Comparison of ENCODE assay signal across 1 cellular context in the genomic region with DNA sequence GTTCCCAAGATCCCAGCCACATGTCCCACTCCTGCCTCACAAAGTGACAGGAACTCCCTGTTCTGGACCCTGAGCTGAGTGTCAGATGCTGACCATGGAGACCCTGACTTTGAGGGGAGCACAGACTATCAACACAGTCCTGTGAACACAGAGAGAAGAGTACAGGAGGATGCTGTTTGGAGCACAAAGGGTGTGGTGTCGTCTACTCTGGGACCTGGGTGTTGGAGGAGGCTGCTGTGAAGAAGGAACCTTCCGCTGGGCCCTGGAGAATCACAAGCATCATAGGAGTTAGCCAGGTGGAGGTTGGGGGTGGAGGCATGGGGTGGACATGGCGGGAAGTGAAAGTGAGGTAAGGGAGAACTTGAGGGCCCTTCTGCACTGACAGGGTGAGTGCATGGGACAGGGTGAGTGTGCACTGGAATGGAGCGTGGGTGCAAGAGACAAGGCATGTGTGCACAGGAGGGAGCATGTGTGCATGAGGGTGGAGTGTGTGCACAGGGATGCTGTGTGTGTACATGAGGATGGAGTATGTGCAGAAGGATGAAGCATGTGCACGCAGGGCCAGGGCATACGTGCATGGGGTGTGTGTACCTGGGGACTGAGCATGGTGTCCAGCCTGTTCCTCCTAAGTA.
TF ChIP-seq lines count a peak whose summit lies in the region.

No MANE protein-coding gene starts in this region.

TF ChIP-seq in K562, 482 proteins besides CTCF, POLR2A, EP300 and RAD21:
- no peak for TF ChIP-seq ZNF316 (IDR thresholded peaks at IDR 0.05)
- TF ChIP-seq, protein P1, sequence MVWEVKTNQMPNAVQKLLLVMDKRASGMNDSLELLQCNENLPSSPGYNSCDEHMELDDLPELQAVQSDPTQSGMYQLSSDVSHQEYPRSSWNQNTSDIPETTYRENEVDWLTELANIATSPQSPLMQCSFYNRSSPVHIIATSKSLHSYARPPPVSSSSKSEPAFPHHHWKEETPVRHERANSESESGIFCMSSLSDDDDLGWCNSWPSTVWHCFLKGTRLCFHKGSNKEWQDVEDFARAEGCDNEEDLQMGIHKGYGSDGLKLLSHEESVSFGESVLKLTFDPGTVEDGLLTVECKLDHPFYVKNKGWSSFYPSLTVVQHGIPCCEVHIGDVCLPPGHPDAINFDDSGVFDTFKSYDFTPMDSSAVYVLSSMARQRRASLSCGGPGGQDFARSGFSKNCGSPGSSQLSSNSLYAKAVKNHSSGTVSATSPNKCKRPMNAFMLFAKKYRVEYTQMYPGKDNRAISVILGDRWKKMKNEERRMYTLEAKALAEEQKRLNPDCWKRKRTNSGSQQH (CRISPR knock-in tag; IDR thresholded peaks at IDR 0.05), result no peak
- TF ChIP-seq, protein P2, sequence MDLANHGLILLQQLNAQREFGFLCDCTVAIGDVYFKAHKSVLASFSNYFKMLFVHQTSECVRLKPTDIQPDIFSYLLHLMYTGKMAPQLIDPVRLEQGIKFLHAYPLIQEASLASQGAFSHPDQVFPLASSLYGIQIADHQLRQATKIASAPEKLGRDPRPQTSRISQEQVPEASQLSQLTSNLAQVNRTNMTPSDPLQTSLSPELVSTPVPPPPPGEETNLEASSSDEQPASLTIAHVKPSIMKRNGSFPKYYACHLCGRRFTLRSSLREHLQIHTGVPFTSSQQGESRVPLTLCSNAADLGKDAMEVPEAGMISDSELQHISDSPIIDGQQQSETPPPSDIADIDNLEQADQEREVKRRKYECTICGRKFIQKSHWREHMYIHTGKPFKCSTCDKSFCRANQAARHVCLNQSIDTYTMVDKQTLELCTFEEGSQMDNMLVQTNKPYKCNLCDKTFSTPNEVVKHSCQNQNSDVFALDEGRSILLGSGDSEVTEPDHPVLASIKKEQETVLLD (IDR thresholded peaks at IDR 0.05), result no peak
- TF ChIP-seq, protein P3, sequence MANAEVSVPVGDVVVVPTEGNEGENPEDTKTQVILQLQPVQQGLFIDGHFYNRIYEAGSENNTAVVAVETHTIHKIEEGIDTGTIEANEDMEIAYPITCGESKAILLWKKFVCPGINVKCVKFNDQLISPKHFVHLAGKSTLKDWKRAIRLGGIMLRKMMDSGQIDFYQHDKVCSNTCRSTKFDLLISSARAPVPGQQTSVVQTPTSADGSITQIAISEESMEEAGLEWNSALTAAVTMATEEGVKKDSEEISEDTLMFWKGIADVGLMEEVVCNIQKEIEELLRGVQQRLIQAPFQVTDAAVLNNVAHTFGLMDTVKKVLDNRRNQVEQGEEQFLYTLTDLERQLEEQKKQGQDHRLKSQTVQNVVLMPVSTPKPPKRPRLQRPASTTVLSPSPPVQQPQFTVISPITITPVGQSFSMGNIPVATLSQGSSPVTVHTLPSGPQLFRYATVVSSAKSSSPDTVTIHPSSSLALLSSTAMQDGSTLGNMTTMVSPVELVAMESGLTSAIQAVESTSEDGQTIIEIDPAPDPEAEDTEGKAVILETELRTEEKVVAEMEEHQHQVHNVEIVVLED (CRISPR knock-in tag; IDR thresholded peaks at IDR 0.05), result no peak
- TF ChIP-seq, protein P4, sequence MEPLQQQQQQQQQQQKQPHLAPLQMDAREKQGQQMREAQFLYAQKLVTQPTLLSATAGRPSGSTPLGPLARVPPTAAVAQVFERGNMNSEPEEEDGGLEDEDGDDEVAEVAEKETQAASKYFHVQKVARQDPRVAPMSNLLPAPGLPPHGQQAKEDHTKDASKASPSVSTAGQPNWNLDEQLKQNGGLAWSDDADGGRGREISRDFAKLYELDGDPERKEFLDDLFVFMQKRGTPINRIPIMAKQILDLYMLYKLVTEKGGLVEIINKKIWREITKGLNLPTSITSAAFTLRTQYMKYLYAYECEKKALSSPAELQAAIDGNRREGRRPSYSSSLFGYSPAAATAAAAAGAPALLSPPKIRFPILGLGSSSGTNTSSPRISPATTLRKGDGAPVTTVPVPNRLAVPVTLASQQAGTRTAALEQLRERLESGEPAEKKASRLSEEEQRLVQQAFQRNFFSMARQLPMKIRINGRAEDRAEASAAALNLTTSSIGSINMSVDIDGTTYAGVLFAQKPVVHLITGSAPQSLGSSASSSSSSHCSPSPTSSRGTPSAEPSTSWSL (CRISPR knock-in tag; IDR thresholded peaks at IDR 0.05; ENCODE audit: borderline replicate concordance), result no peak
- TF ChIP-seq IRF2 (CRISPR knock-in tag; IDR thresholded peaks at IDR 0.05), result 0 out of 2 replicates have a peak, but pooled peaks have one; percentile 22
- no peak for TF ChIP-seq TAL1 (IDR thresholded peaks at IDR 0.05)
- TF ChIP-seq, protein P5, sequence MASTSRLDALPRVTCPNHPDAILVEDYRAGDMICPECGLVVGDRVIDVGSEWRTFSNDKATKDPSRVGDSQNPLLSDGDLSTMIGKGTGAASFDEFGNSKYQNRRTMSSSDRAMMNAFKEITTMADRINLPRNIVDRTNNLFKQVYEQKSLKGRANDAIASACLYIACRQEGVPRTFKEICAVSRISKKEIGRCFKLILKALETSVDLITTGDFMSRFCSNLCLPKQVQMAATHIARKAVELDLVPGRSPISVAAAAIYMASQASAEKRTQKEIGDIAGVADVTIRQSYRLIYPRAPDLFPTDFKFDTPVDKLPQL (IDR thresholded peaks at IDR 0.05; ENCODE audit: extremely low read depth, insufficient read length), result no peak
- TF ChIP-seq, protein P6, sequence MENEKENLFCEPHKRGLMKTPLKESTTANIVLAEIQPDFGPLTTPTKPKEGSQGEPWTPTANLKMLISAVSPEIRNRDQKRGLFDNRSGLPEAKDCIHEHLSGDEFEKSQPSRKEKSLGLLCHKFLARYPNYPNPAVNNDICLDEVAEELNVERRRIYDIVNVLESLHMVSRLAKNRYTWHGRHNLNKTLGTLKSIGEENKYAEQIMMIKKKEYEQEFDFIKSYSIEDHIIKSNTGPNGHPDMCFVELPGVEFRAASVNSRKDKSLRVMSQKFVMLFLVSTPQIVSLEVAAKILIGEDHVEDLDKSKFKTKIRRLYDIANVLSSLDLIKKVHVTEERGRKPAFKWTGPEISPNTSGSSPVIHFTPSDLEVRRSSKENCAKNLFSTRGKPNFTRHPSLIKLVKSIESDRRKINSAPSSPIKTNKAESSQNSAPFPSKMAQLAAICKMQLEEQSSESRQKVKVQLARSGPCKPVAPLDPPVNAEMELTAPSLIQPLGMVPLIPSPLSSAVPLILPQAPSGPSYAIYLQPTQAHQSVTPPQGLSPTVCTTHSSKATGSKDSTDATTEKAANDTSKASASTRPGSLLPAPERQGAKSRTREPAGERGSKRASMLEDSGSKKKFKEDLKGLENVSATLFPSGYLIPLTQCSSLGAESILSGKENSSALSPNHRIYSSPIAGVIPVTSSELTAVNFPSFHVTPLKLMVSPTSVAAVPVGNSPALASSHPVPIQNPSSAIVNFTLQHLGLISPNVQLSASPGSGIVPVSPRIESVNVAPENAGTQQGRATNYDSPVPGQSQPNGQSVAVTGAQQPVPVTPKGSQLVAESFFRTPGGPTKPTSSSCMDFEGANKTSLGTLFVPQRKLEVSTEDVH (IDR thresholded peaks at IDR 0.05; ENCODE audit: low read depth, partially characterized antibody), result no peak
- TF ChIP-seq FOXK1 (CRISPR knock-in tag; IDR thresholded peaks at IDR 0.05; ENCODE audit: borderline replicate concordance), result no peak
- TF ChIP-seq GABPB2 (CRISPR knock-in tag; conservative IDR thresholded peaks at IDR 0.05), result no peak
- no peak for TF ChIP-seq XRCC4 (IDR thresholded peaks at IDR 0.05; ENCODE audit: extremely low read depth, insufficient read depth, insufficient read length)
- no peak for TF ChIP-seq EGR1 (conservative IDR thresholded peaks at IDR 0.05)
- no peak for TF ChIP-seq YBX1 (IDR thresholded peaks at IDR 0.05)
- TF ChIP-seq, protein P7, sequence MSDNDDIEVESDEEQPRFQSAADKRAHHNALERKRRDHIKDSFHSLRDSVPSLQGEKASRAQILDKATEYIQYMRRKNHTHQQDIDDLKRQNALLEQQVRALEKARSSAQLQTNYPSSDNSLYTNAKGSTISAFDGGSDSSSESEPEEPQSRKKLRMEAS (CRISPR knock-in tag; IDR thresholded peaks at IDR 0.05), result peak; percentile 53
- TF ChIP-seq, protein P8, sequence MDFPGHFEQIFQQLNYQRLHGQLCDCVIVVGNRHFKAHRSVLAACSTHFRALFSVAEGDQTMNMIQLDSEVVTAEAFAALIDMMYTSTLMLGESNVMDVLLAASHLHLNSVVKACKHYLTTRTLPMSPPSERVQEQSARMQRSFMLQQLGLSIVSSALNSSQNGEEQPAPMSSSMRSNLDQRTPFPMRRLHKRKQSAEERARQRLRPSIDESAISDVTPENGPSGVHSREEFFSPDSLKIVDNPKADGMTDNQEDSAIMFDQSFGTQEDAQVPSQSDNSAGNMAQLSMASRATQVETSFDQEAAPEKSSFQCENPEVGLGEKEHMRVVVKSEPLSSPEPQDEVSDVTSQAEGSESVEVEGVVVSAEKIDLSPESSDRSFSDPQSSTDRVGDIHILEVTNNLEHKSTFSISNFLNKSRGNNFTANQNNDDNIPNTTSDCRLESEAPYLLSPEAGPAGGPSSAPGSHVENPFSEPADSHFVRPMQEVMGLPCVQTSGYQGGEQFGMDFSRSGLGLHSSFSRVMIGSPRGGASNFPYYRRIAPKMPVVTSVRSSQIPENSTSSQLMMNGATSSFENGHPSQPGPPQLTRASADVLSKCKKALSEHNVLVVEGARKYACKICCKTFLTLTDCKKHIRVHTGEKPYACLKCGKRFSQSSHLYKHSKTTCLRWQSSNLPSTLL (IDR thresholded peaks at IDR 0.05), result no peak
- TF ChIP-seq HNRNPH1 (optimal IDR thresholded peaks at IDR 0.05; ENCODE audit: low read depth, low read length), result no peak
- no peak for TF ChIP-seq ARID2 (IDR thresholded peaks at IDR 0.05)
- no peak for TF ChIP-seq ETV6 (IDR thresholded peaks at IDR 0.05; ENCODE audit: borderline replicate concordance in 1 of 2, low read depth in 2 of 2, low read length in 1 of 2)
- TF ChIP-seq ETV6 (CRISPR knock-in tag; IDR thresholded peaks at IDR 0.05; ENCODE audit: borderline replicate concordance), result no peak
- TF ChIP-seq, protein P9, sequence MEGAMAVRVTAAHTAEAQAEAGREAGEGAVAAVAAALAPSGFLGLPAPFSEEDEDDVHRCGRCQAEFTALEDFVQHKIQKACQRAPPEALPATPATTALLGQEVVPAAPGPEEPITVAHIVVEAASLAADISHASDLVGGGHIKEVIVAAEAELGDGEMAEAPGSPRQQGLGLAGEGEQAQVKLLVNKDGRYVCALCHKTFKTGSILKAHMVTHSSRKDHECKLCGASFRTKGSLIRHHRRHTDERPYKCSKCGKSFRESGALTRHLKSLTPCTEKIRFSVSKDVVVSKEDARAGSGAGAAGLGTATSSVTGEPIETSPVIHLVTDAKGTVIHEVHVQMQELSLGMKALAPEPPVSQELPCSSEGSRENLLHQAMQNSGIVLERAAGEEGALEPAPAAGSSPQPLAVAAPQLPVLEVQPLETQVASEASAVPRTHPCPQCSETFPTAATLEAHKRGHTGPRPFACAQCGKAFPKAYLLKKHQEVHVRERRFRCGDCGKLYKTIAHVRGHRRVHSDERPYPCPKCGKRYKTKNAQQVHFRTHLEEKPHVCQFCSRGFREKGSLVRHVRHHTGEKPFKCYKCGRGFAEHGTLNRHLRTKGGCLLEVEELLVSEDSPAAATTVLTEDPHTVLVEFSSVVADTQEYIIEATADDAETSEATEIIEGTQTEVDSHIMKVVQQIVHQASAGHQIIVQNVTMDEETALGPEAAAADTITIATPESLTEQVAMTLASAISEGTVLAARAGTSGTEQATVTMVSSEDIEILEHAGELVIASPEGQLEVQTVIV (CRISPR knock-in tag; IDR thresholded peaks at IDR 0.05; ENCODE audit: borderline replicate concordance), result no peak
- no peak for TF ChIP-seq JUN (IDR thresholded peaks at IDR 0.05; ENCODE audit: borderline replicate concordance, low read depth, low read length)
- TF ChIP-seq JUN (CRISPR knock-in tag; IDR thresholded peaks at IDR 0.05; ENCODE audit: borderline replicate concordance), result 0 out of 2 replicates have a peak, but pooled peaks have one; percentile 42
